In the genomic region with DNA sequence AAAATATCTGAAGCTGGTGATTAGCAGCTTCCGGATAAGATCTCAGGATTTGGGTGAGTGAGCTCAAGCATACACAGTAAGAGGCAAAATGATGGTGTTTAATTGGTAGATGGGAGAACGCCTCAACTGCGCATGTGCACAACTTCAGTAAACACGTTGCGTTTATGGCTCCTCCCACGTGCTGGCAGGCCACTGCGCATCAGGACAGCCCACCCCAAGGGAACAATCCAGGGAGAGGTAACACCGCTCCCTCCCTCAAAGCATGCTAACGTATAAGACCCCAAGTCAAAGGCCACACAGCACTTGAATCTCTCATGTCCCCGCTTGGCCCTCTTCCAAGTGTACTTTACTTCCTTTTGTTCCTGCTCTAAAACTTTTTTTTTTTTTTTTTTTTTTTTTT, we compare ENCODE assay signal across 11 cellular contexts.
"Had no signal": no experiment of that assay in that cellular context is flagged by ENCODE, and none has a peak within 500 bp of the region (broad histone marks: within the 10 kb centered on the region; RNA-seq: fewer than 3 reads in every experiment).

No MANE protein-coding gene starts in this region.

- H3K36me3 Mint-ChIP-seq: naive thymus-derived CD8-positive, alpha-beta T cell had no signal

- ATAC-seq: effector memory CD8-positive, alpha-beta T cell; gastrocnemius medialis; heart right ventricle; naive thymus-derived CD8-positive, alpha-beta T cell; stimulated activated naive CD8-positive, alpha-beta T cell treated with anti-CD3 and anti-CD28 coated beads, Interleukin-15, Interleukin-2, amounts not matched to agents 100 U/mL and 50 U/mL, for 24 hours had no signal

- H3K4me3 Mint-ChIP-seq: effector memory CD8-positive, alpha-beta T cell; naive thymus-derived CD8-positive, alpha-beta T cell had no signal

- H3K9me3 Mint-ChIP-seq: effector memory CD8-positive, alpha-beta T cell had no signal

- DNase-seq: cortex of kidney; effector memory CD8-positive, alpha-beta T cell; gastrocnemius medialis; heart right ventricle; hypothalamus; kidney glomerular epithelial cell; naive thymus-derived CD8-positive, alpha-beta T cell; posterior cingulate gyrus; small intestine; stimulated activated CD4-positive, alpha-beta T cell treated with anti-CD3 and anti-CD28 coated beads, Interleukin-12 subunit alpha, Interleukin-12 subunit beta, amount 100 ng/mL, for 4 hours; stimulated activated naive CD8-positive, alpha-beta T cell treated with anti-CD3 and anti-CD28 coated beads, Interleukin-15, Interleukin-2, amounts not matched to agents 100 U/mL and 50 U/mL, for 24 hours had no signal

- H3K27me3 Mint-ChIP-seq: naive thymus-derived CD8-positive, alpha-beta T cell had no signal
